30 cellular contexts compared by ENCODE assay signal in genomic region chr11:44468338-44468988, GRCh38.
"Had no signal": no experiment of that assay in that cellular context is flagged by ENCODE, and none has a peak within 500 bp of the region (broad histone marks: within the 10 kb centered on the region; RNA-seq: fewer than 3 reads in every experiment).

No MANE protein-coding gene starts in this region.

- H3K9me3 ChIP-seq: ascending aorta had no signal

- FAIRE-seq: frontal cortex had no signal

- H3K27ac Mint-ChIP-seq: activated CD4-positive, alpha-beta memory T cell treated with anti-CD3 and anti-CD28 coated beads for 36 hours; activated CD4-positive, alpha-beta T cell treated with anti-CD3 and anti-CD28 coated beads for 36 hours; activated CD4-positive, alpha-beta T cell treated with anti-CD3 and anti-CD28 coated beads, Interleukin-2, amount 10 ng/mL, durations not matched to agents 24 days and 14 days; activated CD8-positive, alpha-beta memory T cell treated with anti-CD3 and anti-CD28 coated beads, Interleukin-2, amount 10 ng/mL, durations not matched to agents 7 days and 5 days; activated CD8-positive, alpha-beta T cell treated with anti-CD3 and anti-CD28 coated beads, Interleukin-2, amount 10 ng/mL, durations not matched to agents 7 days and 5 days; activated naive CD4-positive, alpha-beta T cell treated with anti-CD3 and anti-CD28 coated beads, Interleukin-2, amount 10 ng/mL, durations not matched to agents 7 days and 5 days; activated naive CD8-positive, alpha-beta T cell treated with anti-CD3 and anti-CD28 coated beads, Interleukin-2, amount 10 ng/mL, durations not matched to agents 7 days and 5 days; activated T-helper 1 cell treated with anti-CD3 and anti-CD28 coated beads, Interleukin-12 subunit alpha, Interleukin-12 subunit beta, Interleukin-2, Interleukin-4 antibody, amounts not matched to agents 30 ng/mL and 10 ng/mL and 1 ng/mL, durations not matched to agents 14 hours and 24 hours and 36 hours; activated T-helper 2 cell treated with anti-CD3 and anti-CD28 coated beads, Interferon-gamma antibody, Interleukin-2, Interleukin-4, amounts not matched to agents 10 μg/mL and 5 μg/mL and 100 μg/mL, durations not matched to agents 14 hours and 24 hours and 36 hours; brain; dendritic cell treated with granulocyte-macrophage colony-stimulating factor and Interleukin-4, amounts not matched to agents 40 ng/mL and 50 ng/mL, for 4 days; endodermal cell had no signal

- H3K27ac ChIP-seq: ascending aorta, breast epithelium, cardiac muscle cell, coronary artery, dorsolateral prefrontal cortex had no signal

- H3K9me3 Mint-ChIP-seq: activated T-helper 1 cell treated with anti-CD3 and anti-CD28 coated beads, Interleukin-12 subunit alpha, Interleukin-12 subunit beta, Interleukin-2, Interleukin-4 antibody, amounts not matched to agents 30 ng/mL and 10 ng/mL and 1 ng/mL, durations not matched to agents 14 hours and 24 hours and 36 hours; central memory CD8-positive, alpha-beta T cell had no signal

- H3K36me3 ChIP-seq: ascending aorta, breast epithelium, cardiac muscle cell had no signal

- H3K4me1 ChIP-seq: ascending aorta, breast epithelium had no signal

- H3K4me3 Mint-ChIP-seq: activated CD4-positive, alpha-beta memory T cell treated with anti-CD3 and anti-CD28 coated beads for 36 hours; activated CD4-positive, alpha-beta T cell treated with anti-CD3 and anti-CD28 coated beads for 36 hours; activated CD4-positive, alpha-beta T cell treated with anti-CD3 and anti-CD28 coated beads, Interleukin-2, amount 10 ng/mL, durations not matched to agents 24 days and 14 days; activated CD8-positive, alpha-beta memory T cell treated with anti-CD3 and anti-CD28 coated beads, Interleukin-2, amount 10 ng/mL, durations not matched to agents 7 days and 5 days; activated CD8-positive, alpha-beta T cell treated with anti-CD3 and anti-CD28 coated beads, Interleukin-2, amount 10 ng/mL, durations not matched to agents 7 days and 5 days; activated naive CD4-positive, alpha-beta T cell treated with anti-CD3 and anti-CD28 coated beads, Interleukin-2, amount 10 ng/mL, durations not matched to agents 7 days and 5 days; activated naive CD8-positive, alpha-beta T cell treated with anti-CD3 and anti-CD28 coated beads, Interleukin-2, amount 10 ng/mL, durations not matched to agents 7 days and 5 days; activated T-helper 1 cell treated with anti-CD3 and anti-CD28 coated beads, Interleukin-12 subunit alpha, Interleukin-12 subunit beta, Interleukin-2, Interleukin-4 antibody, amounts not matched to agents 30 ng/mL and 10 ng/mL and 1 ng/mL, durations not matched to agents 14 hours and 24 hours and 36 hours; brain; central memory CD8-positive, alpha-beta T cell; dendritic cell treated with granulocyte-macrophage colony-stimulating factor and Interleukin-4, amounts not matched to agents 40 ng/mL and 50 ng/mL, for 4 days; endodermal cell had no signal

- H3K4me1 Mint-ChIP-seq: activated CD4-positive, alpha-beta T cell treated with anti-CD3 and anti-CD28 coated beads for 36 hours; activated CD4-positive, alpha-beta T cell treated with anti-CD3 and anti-CD28 coated beads, Interleukin-2, amount 10 ng/mL, durations not matched to agents 24 days and 14 days; activated CD8-positive, alpha-beta memory T cell treated with anti-CD3 and anti-CD28 coated beads, Interleukin-2, amount 10 ng/mL, durations not matched to agents 7 days and 5 days; activated naive CD4-positive, alpha-beta T cell treated with anti-CD3 and anti-CD28 coated beads, Interleukin-2, amount 10 ng/mL, durations not matched to agents 7 days and 5 days; activated naive CD8-positive, alpha-beta T cell treated with anti-CD3 and anti-CD28 coated beads, Interleukin-2, amount 10 ng/mL, durations not matched to agents 7 days and 5 days; brain; central memory CD8-positive, alpha-beta T cell had no signal

- ATAC-seq: activated CD4-positive, alpha-beta T cell treated with anti-CD3 and anti-CD28 coated beads for 36 hours; activated CD8-positive, alpha-beta memory T cell treated with anti-CD3 and anti-CD28 coated beads, Interleukin-2, amount 10 ng/mL, durations not matched to agents 7 days and 5 days; activated CD8-positive, alpha-beta T cell treated with anti-CD3 and anti-CD28 coated beads, Interleukin-2, amount 10 ng/mL, durations not matched to agents 7 days and 5 days; activated naive CD4-positive, alpha-beta T cell treated with anti-CD3 and anti-CD28 coated beads, Interleukin-2, amount 50 U/mL, for 72 hours; esophagus mucosa had no signal

- H3K4me3 ChIP-seq: ascending aorta, breast epithelium, cardiac muscle cell, coronary artery, dorsolateral prefrontal cortex had no signal

- H3K36me3 Mint-ChIP-seq: activated CD4-positive, alpha-beta memory T cell treated with anti-CD3 and anti-CD28 coated beads for 36 hours; activated CD8-positive, alpha-beta memory T cell treated with anti-CD3 and anti-CD28 coated beads, Interleukin-2, amount 10 ng/mL, durations not matched to agents 7 days and 5 days; activated naive CD4-positive, alpha-beta T cell treated with anti-CD3 and anti-CD28 coated beads, Interleukin-2, amount 10 ng/mL, durations not matched to agents 7 days and 5 days; activated naive CD4-positive, alpha-beta T cell treated with anti-CD3 and anti-CD28 coated beads, Interleukin-2, amount 50 U/mL, for 72 hours; activated naive CD8-positive, alpha-beta T cell treated with anti-CD3 and anti-CD28 coated beads, Interleukin-2, amount 10 ng/mL, durations not matched to agents 7 days and 5 days; brain had no signal

- DNase-seq: activated CD4-positive, alpha-beta memory T cell treated with anti-CD3 and anti-CD28 coated beads for 36 hours; activated CD4-positive, alpha-beta T cell treated with anti-CD3 and anti-CD28 coated beads for 36 hours; activated CD4-positive, alpha-beta T cell treated with anti-CD3 and anti-CD28 coated beads, Interleukin-2, amount 10 ng/mL, durations not matched to agents 24 days and 14 days; activated CD4-positive, CD25-positive, alpha-beta regulatory T cell; activated CD4-positive, CD25-positive, alpha-beta regulatory T cell treated with anti-CD3 and anti-CD28 coated beads, Interleukin-2, amount 50 U/mL, for 72 hours; activated CD8-positive, alpha-beta memory T cell treated with anti-CD3 and anti-CD28 coated beads, Interleukin-2, amount 10 ng/mL, durations not matched to agents 7 days and 5 days; activated CD8-positive, alpha-beta memory T cell treated with anti-CD3 and anti-CD28 coated beads, Interleukin-2, amount 50 U/mL, for 4 hours; activated CD8-positive, alpha-beta T cell treated with anti-CD3 and anti-CD28 coated beads, Interleukin-2, amount 10 ng/mL, durations not matched to agents 7 days and 5 days; activated effector memory CD4-positive, alpha-beta T cell treated with anti-CD3 and anti-CD28 coated beads, Interleukin-2, amount 50 U/mL, for 16 hours; activated naive CD4-positive, alpha-beta T cell treated with anti-CD3 and anti-CD28 coated beads, Interleukin-2, amount 10 ng/mL, durations not matched to agents 7 days and 5 days; activated naive CD8-positive, alpha-beta T cell treated with anti-CD3 and anti-CD28 coated beads, Interleukin-2, amount 10 ng/mL, durations not matched to agents 7 days and 5 days; activated T-cell treated with anti-CD3 and anti-CD28 coated beads, Interleukin-2, amount 50 U/mL, for 1 hour; activated T-cell treated with anti-CD3 and anti-CD28 coated beads, Interleukin-2, amount 50 U/mL, for 48 hours; dorsolateral prefrontal cortex; effector memory CD4-positive, alpha-beta T cell; endodermal cell; foreskin fibroblast; T-helper 2 cell had no signal

- H3K27me3 ChIP-seq: ascending aorta, breast epithelium, cardiac muscle cell had no signal
